In genomic region chr18:62521588-62521987, GRCh38 we compare ENCODE assay signal across 8 cellular contexts. TPM values are rescaled to one million over a fixed set of nuclear protein-coding genes. Genes with fewer than 3 reads are reported as not detected.
A peak's percentile ranks its signal among the peaks of the same experiment; 100 is the strongest.
DNase-seq lines count a peak whose midpoint lies in the region; ATAC-seq, FAIRE-seq and TF ChIP-seq lines count a peak whose summit lies in the region.

No MANE protein-coding gene starts in this region.

- H3K27ac Mint-ChIP-seq in CD4-positive, alpha-beta T cell, result peak overlapping the region; percentile 89

- H3K9me3 Mint-ChIP-seq in CD4-positive, alpha-beta T cell, result no peaks in the 10 kb centered on the region

- H3K27me3 Mint-ChIP-seq in CD4-positive, alpha-beta T cell, result no peaks in the 10 kb centered on the region

- no peak for TF ChIP-seq CTCF in CD4-positive, alpha-beta T cell (IDR thresholded peaks at IDR 0.05)
- TF ChIP-seq CTCF in bronchial epithelial cell (IDR thresholded peaks at IDR 0.05; ENCODE audit: insufficient read depth, low read length, severe bottlenecking), result no peak

- no peak for ATAC-seq in CD4-positive, alpha-beta T cell (ENCODE audit: poor library complexity)
- no peak for ATAC-seq in HG03460 (IDR thresholded peaks at IDR 0.05; ENCODE audit: unreplicated experiment)

- H3K4me1 Mint-ChIP-seq in CD4-positive, alpha-beta T cell (ENCODE audit: low read depth), result peaks cover 37% of the 10 kb centered on the region

- H3K4me3 ChIP-seq in Jurkat, Clone E6-1 (ENCODE audit: low read length), result peak overlapping the region; percentile 72
- H3K4me3 ChIP-seq in bronchial epithelial cell (ENCODE audit: low read depth, low read length) (peak overlapping the region; percentile 93), muscle layer of duodenum (ENCODE audit: low read depth in 1 of 2, low read length in 2 of 2) (peak overlapping the region; percentile 56 to 87)

- no peaks in the 10 kb centered on the region for H3K9me3 ChIP-seq in CD4-positive, alpha-beta T cell (ENCODE audit: control insufficient read depth, low read length)
- H3K9me3 ChIP-seq in muscle layer of duodenum (ENCODE audit: control insufficient read depth in 1 of 2, low read length in 2 of 2), result no peaks in the 10 kb centered on the region

- H3K36me3 ChIP-seq in bronchial epithelial cell (ENCODE audit: control insufficient read depth, insufficient read depth, low read length), result no peaks in the 10 kb centered on the region
- H3K36me3 ChIP-seq in muscle layer of duodenum (ENCODE audit: control insufficient read depth in 1 of 2, insufficient read depth in 2 of 2, low read length in 2 of 2), result no peaks in the 10 kb centered on the region

- no peak overlapping the region for H3K27ac ChIP-seq in CD4-positive, alpha-beta T cell (ENCODE audit: low read depth, low read length)
- H3K27ac ChIP-seq in muscle layer of duodenum (ENCODE audit: low read length), result no peak overlapping the region

- peaks cover 24% of the 10 kb centered on the region for H3K36me3 Mint-ChIP-seq in CD4-positive, alpha-beta T cell (ENCODE audit: low read depth)

- CTCF ChIA-PET in CD4-positive, alpha-beta T cell (lab: Charles Lee), result interaction anchor here (0.8 to 1.6 kb wide), 5 partner anchors 31 to 198 kb away, joined by 3 to 4 read pairs (median 3); no protein-coding TSS in a partner anchor

- peak overlapping the region; percentile 98 for H3K4me3 Mint-ChIP-seq in CD4-positive, alpha-beta T cell

- H3K27me3 ChIP-seq in CD4-positive, alpha-beta T cell (ENCODE audit: control insufficient read depth, insufficient read depth, low read length), result no peaks in the 10 kb centered on the region
- no peaks in the 10 kb centered on the region for H3K27me3 ChIP-seq in bronchial epithelial cell (ENCODE audit: control insufficient read depth, insufficient read depth, low read length)
- no peaks in the 10 kb centered on the region for H3K27me3 ChIP-seq in muscle layer of duodenum (ENCODE audit: low read depth, low read length)

- no peak for DNase-seq in CD4-positive, alpha-beta T cell
- DNase-seq in Jurkat, Clone E6-1 (ENCODE audit: low read depth, low spot score), result peak; percentile 63
- DNase-seq in bronchial epithelial cell (ENCODE audit: low read depth) (no peak), activated gamma-delta T cell (lab: John Stamatoyannopoulos, UW) (no peak), NCI-H446 treated with DMSO at 0.1 percent for 48 hours (lab: John Stamatoyannopoulos, UW) (no peak), urothelium cell line (ENCODE audit: low spot score) (no peak)

- FAIRE-seq in bronchial epithelial cell (lab: Jason Lieb, UNC) (no peak), urothelium cell line (lab: Jason Lieb, UNC) (no peak)

- POLR2A ChIA-PET in CD4-positive, alpha-beta T cell (lab: Charles Lee), result interaction anchor here (0.6 to 4.9 kb wide), 9 partner anchors 9 to 901 kb away, joined by 3 to 79 read pairs (median 18); partner anchors contain the start of genes PHLPP1 and VPS4B

- intact Hi-C loops in CD4-positive, alpha-beta T cell (cut with DNase I, micrococcal nuclease), result loop anchor here (2.0 to 10.0 kb wide), 9 partner anchors 17 to 901 kb away; partner anchors contain the start of genes BCL2 (in 2 of the 2), KDSR (in 1 of the 2), PHLPP1 (in 1 of the 2) and TNFRSF11A (in 1 of the 2)

- H3K4me1 ChIP-seq in muscle layer of duodenum (ENCODE audit: control insufficient read depth in 1 of 2, insufficient read depth in 2 of 2, low read length in 2 of 2), result peaks cover 14 to 17% of the 10 kb centered on the region in 2 donors

RNA-seq across cellular contexts. Expression of gene ZCCHC2, which starts 1.2 kb away (rescaled TPM):
- 10 to 100 TPM; 85.0 to 85.4 TPM for total RNA-seq in CD4-positive, alpha-beta T cell
- polyA plus RNA-seq in Jurkat, Clone E6-1 (2012; ENCODE audit: insufficient read depth, insufficient read length), result 16.1 TPM
- total RNA-seq in bronchial epithelial cell, result 8.7 and 9.7 TPM in 2 replicates
